In the genomic region with DNA sequence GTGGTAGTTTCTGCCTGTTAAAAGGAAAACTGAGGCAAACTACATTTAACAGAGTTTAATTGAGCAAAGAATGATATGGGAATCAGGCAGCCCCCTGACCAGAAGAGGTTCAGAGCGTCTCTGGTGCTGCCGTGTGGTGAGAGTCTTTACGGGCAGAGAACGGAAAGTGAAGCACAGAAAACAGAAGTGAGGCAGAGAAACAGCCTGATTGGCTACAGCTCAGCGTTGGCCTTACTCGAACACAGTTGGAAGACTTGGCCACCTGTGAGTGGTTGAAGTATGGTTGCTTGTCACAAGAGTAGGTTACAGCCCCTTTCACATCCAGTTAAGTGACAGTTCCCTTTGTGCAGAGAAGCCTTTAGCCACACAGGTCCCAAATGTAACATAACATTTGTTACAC, we compare ENCODE assay signal across 8 cellular contexts. TPM values are rescaled to one million over a fixed set of nuclear protein-coding genes. Genes with fewer than 3 reads are reported as not detected.
DNase-seq lines count a peak whose midpoint lies in the region; ATAC-seq and TF ChIP-seq lines count a peak whose summit lies in the region.

No MANE protein-coding gene starts in this region.

- ATAC-seq in HG03060 (IDR thresholded peaks at IDR 0.05; ENCODE audit: low read depth, unreplicated experiment): peak; percentile 95

- H3K4me1 ChIP-seq in esophagus squamous epithelium: peaks cover 0 to 4% (median 0%) of the 10 kb centered on the region in 3 donors

- no peaks in the 10 kb centered on the region for H3K36me3 ChIP-seq in esophagus squamous epithelium

- H3K9me3 Mint-ChIP-seq in T-helper 1 cell treated with Interleukin-12 subunit alpha and Interleukin-12 subunit beta and Interleukin-4 antibody, amounts not matched to agents 30 μg/mL and 1 μg/mL, for 36 hours: no peaks in the 10 kb centered on the region

- no peaks in the 10 kb centered on the region for H3K36me3 Mint-ChIP-seq in T-helper 1 cell treated with Interleukin-12 subunit alpha and Interleukin-12 subunit beta and Interleukin-4 antibody, amounts not matched to agents 30 μg/mL and 1 μg/mL, for 36 hours (ENCODE audit: low read depth)

- peak overlapping the region; percentile 70 for H3K27ac Mint-ChIP-seq in T-helper 1 cell treated with Interleukin-12 subunit alpha and Interleukin-12 subunit beta and Interleukin-4 antibody, amounts not matched to agents 30 μg/mL and 1 μg/mL, for 36 hours

- peaks cover 23% of the 10 kb centered on the region for H3K4me1 Mint-ChIP-seq in T-helper 1 cell treated with Interleukin-12 subunit alpha and Interleukin-12 subunit beta and Interleukin-4 antibody, amounts not matched to agents 30 μg/mL and 1 μg/mL, for 36 hours (ENCODE audit: low read depth)

- TF ChIP-seq POLR2A in esophagus squamous epithelium (IDR thresholded peaks at IDR 0.05) (peak in 1 of 4 donors; percentile 45), erythroblast (IDR thresholded peaks at IDR 0.05; ENCODE audit: low read length) (no peak)

- peaks cover 14% of the 10 kb centered on the region for H3K27me3 Mint-ChIP-seq in T-helper 1 cell treated with Interleukin-12 subunit alpha and Interleukin-12 subunit beta and Interleukin-4 antibody, amounts not matched to agents 30 μg/mL and 1 μg/mL, for 36 hours (ENCODE audit: low read depth)

- 26 to 34% methylated on average over 6 of the region's 6 CpGs for WGBS in esophagus squamous epithelium, 2 donors

- peak overlapping the region; percentile 81 for H3K4me3 Mint-ChIP-seq in T-helper 1 cell treated with Interleukin-12 subunit alpha and Interleukin-12 subunit beta and Interleukin-4 antibody, amounts not matched to agents 30 μg/mL and 1 μg/mL, for 36 hours

- H3K4me3 ChIP-seq in esophagus squamous epithelium: peak overlapping the region in 1 of 4 donors; percentile 29

- H3K27ac ChIP-seq in esophagus squamous epithelium: peak overlapping the region in 1 of 4 donors; percentile 7

- TF ChIP-seq CTCF in esophagus squamous epithelium (IDR thresholded peaks at IDR 0.05): no peak

- H3K27me3 ChIP-seq in esophagus squamous epithelium: peaks cover 0 to 6% (median 0%) of the 10 kb centered on the region in 4 donors

- intact Hi-C loops in esophagus squamous epithelium (cut with DNase I): no loop called here

- peak; percentile 14 for DNase-seq in activated T-cell treated with anti-CD3 and anti-CD28 coated beads for 48 hours (ENCODE audit: low read depth)
- no peak for DNase-seq in activated T-cell treated with anti-CD3 and anti-CD28 coated beads for 4 hours
- DNase-seq in esophagus squamous epithelium (lab: John Stamatoyannopoulos, UW): peak; percentile 17
- peak; percentile 44 for DNase-seq in stimulated activated CD4-positive, alpha-beta T cell treated with anti-CD3 and anti-CD28 coated beads, Interleukin-4, amount 100 ng/mL, for 24 hours
- DNase-seq in SW 1271 (lab: John Stamatoyannopoulos, UW): no peak
- no peak for DNase-seq in erythroblast (lab: John Stamatoyannopoulos, UW)

- H3K9me3 ChIP-seq in esophagus squamous epithelium: no peaks in the 10 kb centered on the region

RNA-seq across cellular contexts. Expression of gene FBP1, which starts 16.9 kb away (rescaled TPM):
- 1 to 10 TPM in 2 of 4 donors, under 1 TPM in 1, not detected in 1; 0.19 to 3.0 (median 1.7) TPM for total RNA-seq in esophagus squamous epithelium

Comparison
In these comparisons a context has a peak if more than half of its experiments do, and no peak if none do; other contexts are left out.
1. DNase-seq: peak in activated T-cell treated with anti-CD3 and anti-CD28 coated beads for 48 hours (single experiment), esophagus squamous epithelium (single experiment) and stimulated activated CD4-positive, alpha-beta T cell treated with anti-CD3 and anti-CD28 coated beads, Interleukin-4, amount 100 ng/mL, for 24 hours (single experiment); none in activated T-cell treated with anti-CD3 and anti-CD28 coated beads for 4 hours (single experiment), SW 1271 (0 of 2) and erythroblast (0 of 2).